8 cellular contexts compared by ENCODE assay signal in genomic region chr12:56565510-56566101, GRCh38. TPM values are rescaled to one million over a fixed set of nuclear protein-coding genes. Genes with fewer than 3 reads are reported as not detected.
DNase-seq lines count a peak whose midpoint lies in the region; TF ChIP-seq lines count a peak whose summit lies in the region.

No MANE protein-coding gene starts in this region.

- no peak overlapping the region for H3K4me2 ChIP-seq in GM23248 (ENCODE audit: unreplicated experiment)

- H3K4me3 Mint-ChIP-seq in CD4-positive, alpha-beta memory T cell, result peak overlapping the region in 7 of 8 donors; percentile 10 to 87 (median 59)
- H3K4me3 Mint-ChIP-seq in chondrocyte (ENCODE audit: unreplicated experiment), result peak overlapping the region; percentile 32

- peaks cover 2 to 3% of the 10 kb centered on the region in 2 donors for H3K27me3 Mint-ChIP-seq in CD4-positive, alpha-beta memory T cell
- H3K27me3 Mint-ChIP-seq in chondrocyte (ENCODE audit: low read depth), result no peaks in the 10 kb centered on the region

- no peak overlapping the region for H3K27ac ChIP-seq in CD4-positive, alpha-beta memory T cell (ENCODE audit: low read depth, low read length)
- H3K27ac ChIP-seq in GM23248 (peak overlapping the region; percentile 57), RWPE1 (peak overlapping the region; percentile 38)

- H3K27me3 ChIP-seq in CD4-positive, alpha-beta memory T cell (ENCODE audit: insufficient read depth, low read length), result no peaks in the 10 kb centered on the region
- no peaks in the 10 kb centered on the region for H3K27me3 ChIP-seq in GM23248 (replicated peaks; ENCODE audit: insufficient read depth)

- peaks cover 17 to 21% (median 19%) of the 10 kb centered on the region in 4 donors for H3K4me1 Mint-ChIP-seq in CD4-positive, alpha-beta memory T cell
- H3K4me1 Mint-ChIP-seq in chondrocyte (ENCODE audit: low read depth), result peaks cover 13% of the 10 kb centered on the region

- peaks cover 21% of the 10 kb centered on the region for H3K4me1 ChIP-seq in CD4-positive, alpha-beta memory T cell (ENCODE audit: insufficient read depth, low read length)
- peaks cover 15% of the 10 kb centered on the region for H3K4me1 ChIP-seq in GM23248 (ENCODE audit: insufficient read depth)

- in situ Hi-C loops in GM23248 (cut with MboI), result no loop called here

- peak in 3 of 5 donors; percentile 4 to 49 (median 17) for DNase-seq in CD4-positive, alpha-beta memory T cell
- DNase-seq in GM23248 (peak; percentile 85), RWPE1 (ENCODE audit: low spot score) (no peak), chondrocyte (ENCODE audit: low spot score) (no peak), left kidney (ENCODE audit: low read depth, low spot score) (peak; percentile 90), HuH-7.5 (ENCODE audit: low spot score) (no peak), NCI-H226 (no peak)
- peak; percentile 8 for DNase-seq in stimulated activated CD8-positive, alpha-beta memory T cell treated with anti-CD3 and anti-CD28 coated beads, Interleukin-12 subunit alpha, Interleukin-12 subunit beta, amount 100 ng/mL, for 1 hour (ENCODE audit: low read depth)

- H3K27ac Mint-ChIP-seq in CD4-positive, alpha-beta memory T cell, result peak overlapping the region in 5 of 7 donors; percentile 33 to 84 (median 66)
- peak overlapping the region; percentile 80 for H3K27ac Mint-ChIP-seq in chondrocyte (ENCODE audit: unreplicated experiment)

- no peaks in the 10 kb centered on the region for H3K9me3 ChIP-seq in CD4-positive, alpha-beta memory T cell (ENCODE audit: control insufficient read depth in 1 of 2, low read length in 2 of 2)
- no peaks in the 10 kb centered on the region for H3K9me3 ChIP-seq in GM23248 (ENCODE audit: low read depth)

- H3K79me2 ChIP-seq in GM23248 (ENCODE audit: insufficient read depth), result peaks cover 46% of the 10 kb centered on the region

- no peak overlapping the region for H3K4me3 ChIP-seq in CD4-positive, alpha-beta memory T cell (ENCODE audit: low read length in 2 of 2)
- H3K4me3 ChIP-seq in GM23248, result no peak overlapping the region

- H3F3A ChIP-seq in GM23248 (ENCODE audit: insufficient read depth), result peaks cover 7% of the 10 kb centered on the region; the same call in 1 of the 2 replicates

- H3K9me2 ChIP-seq in GM23248 (ENCODE audit: insufficient read depth), result no peaks in the 10 kb centered on the region

- no peaks in the 10 kb centered on the region for H3K9me3 Mint-ChIP-seq in CD4-positive, alpha-beta memory T cell
- no peaks in the 10 kb centered on the region for H3K9me3 Mint-ChIP-seq in chondrocyte (ENCODE audit: low read depth)

- no peaks in the 10 kb centered on the region for H3K36me3 ChIP-seq in CD4-positive, alpha-beta memory T cell (ENCODE audit: insufficient read depth, low read length)
- peaks cover 11% of the 10 kb centered on the region; the same call in 1 of the 2 replicates for H3K36me3 ChIP-seq in GM23248 (ENCODE audit: low read depth)

- H4K20me1 ChIP-seq in GM23248 (ENCODE audit: insufficient read depth), result no peaks in the 10 kb centered on the region

- H3K36me3 Mint-ChIP-seq in CD4-positive, alpha-beta memory T cell, result no peaks in the 10 kb centered on the region
- H3K36me3 Mint-ChIP-seq in chondrocyte (ENCODE audit: low read depth), result peaks cover 11% of the 10 kb centered on the region

- H3K9ac ChIP-seq in GM23248, result peak overlapping the region; percentile 18

- CTCF ChIA-PET in CD4-positive, alpha-beta memory T cell (lab: Charles Lee; ENCODE audit: partially characterized antibody), result interaction anchor here (1.0 kb wide), 1 partner anchor 28 kb away, joined by 3 read pairs; no protein-coding TSS in a partner anchor
- CTCF ChIA-PET in RWPE1 (lab: Yijun Ruan, JAX), result interaction anchor here (0.8 kb wide), 1 partner anchor 177 kb away, joined by 4 read pairs; no protein-coding TSS in a partner anchor

- intact Hi-C loops in CD4-positive, alpha-beta memory T cell (cut with micrococcal nuclease), result no loop called here

- peak overlapping the region; percentile 24; the same call in 1 of the 2 replicates for H2AFZ ChIP-seq in GM23248

- POLR2A ChIA-PET in CD4-positive, alpha-beta memory T cell (lab: Charles Lee; ENCODE audit: partially characterized antibody), result no interaction called here
- POLR2A ChIA-PET in RWPE1 (lab: Yijun Ruan, JAX; ENCODE audit: low non-redundant PET), result no interaction called here

- TF ChIP-seq CTCF in RWPE1 (conservative IDR thresholded peaks at IDR 0.05; ENCODE audit: low read depth) (no peak), chondrocyte (IDR thresholded peaks at IDR 0.05) (peak; percentile 44)

- WGBS in GM23248 (ENCODE audit: low coverage in 1 of 2, low lambda C conversion rate in 2 of 2, missing lambda C conversion rate in 2 of 2), 2 experiments, result 5 to 17% methylated on average over 6 of the region's 6 CpGs

RNA-seq across cellular contexts. Expression of gene RBMS2, which starts 44.0 kb away (rescaled TPM):
- total RNA-seq in CD4-positive, alpha-beta memory T cell, result 1 to 10 TPM; 1.9 to 2.0 TPM
- 1 to 10 TPM in 1 of 2 donors, under 1 TPM in 1; 0.39 to 1.2 TPM for polyA plus RNA-seq in CD4-positive, alpha-beta memory T cell
- 23.8 and 28.7 TPM in 2 replicates for total RNA-seq in GM23248 (2014; rRNA removed; shearing (Covaris generic))
- polyA plus RNA-seq in GM23248 (2016; fragmentation: Nextera tagmentation; extraction: Ambion mirVana), result 20.9 and 28.7 TPM in 2 replicates
- total RNA-seq in chondrocyte, result 57.0 to 65.3 TPM (median 57.6 TPM) in 3 replicates

Comparison
In these comparisons a context has a peak if more than half of its experiments do, and no peak if none do; other contexts are left out.
1. DNase-seq: peak in CD4-positive, alpha-beta memory T cell (3 of 5), GM23248 (single experiment), left kidney (single experiment) and stimulated activated CD8-positive, alpha-beta memory T cell treated with anti-CD3 and anti-CD28 coated beads, Interleukin-12 subunit alpha, Interleukin-12 subunit beta, amount 100 ng/mL, for 1 hour (single experiment); none in RWPE1 (single experiment), chondrocyte (single experiment), HuH-7.5 (single experiment) and NCI-H226 (single experiment).